2 cellular contexts compared by ENCODE assay signal in the genomic region with DNA sequence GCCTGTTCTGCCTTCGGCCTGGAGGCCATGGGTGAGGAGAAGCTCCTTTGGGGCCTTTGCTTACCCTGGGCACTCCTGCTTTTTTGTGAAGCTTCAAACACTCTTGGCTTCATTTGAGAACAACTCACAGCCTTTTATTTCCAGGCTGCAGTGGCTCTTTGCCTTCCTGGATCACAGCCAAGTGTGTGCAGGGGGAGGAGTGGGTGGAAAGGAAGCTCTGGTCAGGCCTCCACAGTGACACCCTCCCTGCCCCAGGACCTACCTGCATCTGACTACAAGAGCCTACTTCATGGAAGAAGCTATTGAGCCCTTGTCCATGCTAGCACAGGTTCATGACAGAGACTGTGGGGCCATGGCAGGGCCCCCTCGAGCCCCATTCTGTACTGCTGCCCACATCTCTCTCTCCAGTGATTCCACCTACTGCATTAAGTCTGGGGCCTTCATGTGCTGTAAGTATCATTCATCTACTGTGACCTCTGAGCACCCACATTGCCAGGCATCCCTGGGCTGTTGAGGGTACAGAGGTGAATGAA.
TF ChIP-seq lines count a peak whose summit lies in the region.

No MANE protein-coding gene starts in this region.

TF ChIP-seq in HEK293T, 16 proteins besides CTCF, POLR2A, EP300 and RAD21:
- TF ChIP-seq FOXK2 (IDR thresholded peaks at IDR 0.05), result no peak
- no peak for TF ChIP-seq ARNT (IDR thresholded peaks at IDR 0.05)
- no peak for TF ChIP-seq SUZ12 (IDR thresholded peaks at IDR 0.05)
- no peak for TF ChIP-seq SP1 (IDR thresholded peaks at IDR 0.05)
- TF ChIP-seq, protein P1, sequence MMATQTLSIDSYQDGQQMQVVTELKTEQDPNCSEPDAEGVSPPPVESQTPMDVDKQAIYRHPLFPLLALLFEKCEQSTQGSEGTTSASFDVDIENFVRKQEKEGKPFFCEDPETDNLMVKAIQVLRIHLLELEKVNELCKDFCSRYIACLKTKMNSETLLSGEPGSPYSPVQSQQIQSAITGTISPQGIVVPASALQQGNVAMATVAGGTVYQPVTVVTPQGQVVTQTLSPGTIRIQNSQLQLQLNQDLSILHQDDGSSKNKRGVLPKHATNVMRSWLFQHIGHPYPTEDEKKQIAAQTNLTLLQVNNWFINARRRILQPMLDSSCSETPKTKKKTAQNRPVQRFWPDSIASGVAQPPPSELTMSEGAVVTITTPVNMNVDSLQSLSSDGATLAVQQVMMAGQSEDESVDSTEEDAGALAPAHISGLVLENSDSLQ (IDR thresholded peaks at IDR 0.05), result no peak
- TF ChIP-seq BHLHE40 (IDR thresholded peaks at IDR 0.05; ENCODE audit: borderline replicate concordance), result no peak
- TF ChIP-seq HDGF (IDR thresholded peaks at IDR 0.05; ENCODE audit: borderline replicate concordance), result no peak
- TF ChIP-seq FOXA1 (IDR thresholded peaks at IDR 0.05), result no peak
- no peak for TF ChIP-seq L3MBTL2 (conservative IDR thresholded peaks at IDR 0.05)
- TF ChIP-seq CTBP1 (IDR thresholded peaks at IDR 0.05; ENCODE audit: borderline replicate concordance), result no peak
- no peak for TF ChIP-seq NFRKB (IDR thresholded peaks at IDR 0.05)
- TF ChIP-seq TARDBP (IDR thresholded peaks at IDR 0.05), result no peak
- TF ChIP-seq LEF1 (IDR thresholded peaks at IDR 0.05; ENCODE audit: borderline replicate concordance), result no peak
- no peak for TF ChIP-seq ELF4 (IDR thresholded peaks at IDR 0.05)
- TF ChIP-seq ZNF384 (IDR thresholded peaks at IDR 0.05), result no peak
- no peak for TF ChIP-seq FOXM1 (IDR thresholded peaks at IDR 0.05; ENCODE audit: borderline replicate concordance)

TF ChIP-seq in K562, 482 proteins besides CTCF, POLR2A, EP300 and RAD21:
- TF ChIP-seq ZNF445 (CRISPR knock-in tag; IDR thresholded peaks at IDR 0.05; ENCODE audit: low read depth), result no peak
- no peak for TF ChIP-seq ZNF668 (CRISPR knock-in tag; IDR thresholded peaks at IDR 0.05)
- peak; percentile 72 for TF ChIP-seq NFIC (IDR thresholded peaks at IDR 0.05)
- TF ChIP-seq, protein P2, sequence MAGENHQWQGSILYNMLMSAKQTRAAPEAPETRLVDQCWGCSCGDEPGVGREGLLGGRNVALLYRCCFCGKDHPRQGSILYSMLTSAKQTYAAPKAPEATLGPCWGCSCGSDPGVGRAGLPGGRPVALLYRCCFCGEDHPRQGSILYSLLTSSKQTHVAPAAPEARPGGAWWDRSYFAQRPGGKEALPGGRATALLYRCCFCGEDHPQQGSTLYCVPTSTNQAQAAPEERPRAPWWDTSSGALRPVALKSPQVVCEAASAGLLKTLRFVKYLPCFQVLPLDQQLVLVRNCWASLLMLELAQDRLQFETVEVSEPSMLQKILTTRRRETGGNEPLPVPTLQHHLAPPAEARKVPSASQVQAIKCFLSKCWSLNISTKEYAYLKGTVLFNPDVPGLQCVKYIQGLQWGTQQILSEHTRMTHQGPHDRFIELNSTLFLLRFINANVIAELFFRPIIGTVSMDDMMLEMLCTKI (IDR thresholded peaks at IDR 0.05; ENCODE audit: partially characterized antibody), result no peak
TF ChIP-seq in K562: peak in this region for 1.
